10 cellular contexts compared by ENCODE assay signal in the genomic region with DNA sequence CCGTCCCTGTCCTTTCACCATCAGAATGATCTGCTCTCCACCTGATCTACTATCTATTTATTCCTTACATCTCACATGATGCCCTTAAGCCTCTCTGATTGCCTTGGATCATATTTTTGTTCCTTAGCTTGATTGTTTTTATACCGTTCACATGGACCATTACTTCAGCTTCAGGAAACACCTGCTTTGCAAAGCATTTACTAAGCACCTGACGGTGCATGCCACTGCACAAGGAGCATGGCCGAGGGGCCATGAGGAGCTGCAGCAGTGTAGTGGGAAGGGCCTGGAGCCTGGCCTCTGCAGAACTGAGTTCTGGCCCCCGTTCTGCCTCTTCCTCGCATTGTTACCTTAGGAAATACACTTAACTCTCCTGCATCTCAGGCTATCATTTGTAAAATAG.
"Had no signal": no experiment of that assay in that cellular context is flagged by ENCODE, and none has a peak within 500 bp of the region (broad histone marks: within the 10 kb centered on the region; RNA-seq: fewer than 3 reads in every experiment).

No MANE protein-coding gene starts in this region.

- H3K27ac Mint-ChIP-seq: activated CD4-positive, alpha-beta T cell treated with anti-CD3 and anti-CD28 coated beads, Interleukin-2, amount 10 ng/mL, durations not matched to agents 7 days and 5 days; activated naive CD4-positive, alpha-beta T cell treated with anti-CD3 and anti-CD28 coated beads for 36 hours; T-helper 1 cell treated with Interleukin-12 subunit alpha and Interleukin-12 subunit beta and Interleukin-4 antibody, amounts not matched to agents 30 μg/mL and 1 μg/mL, for 36 hours had no signal

- H3K27ac ChIP-seq: colonic mucosa, tibial nerve had no signal

- H3K4me1 ChIP-seq: colonic mucosa, heart left ventricle, tibial nerve had no signal

- H3K9me3 ChIP-seq: colonic mucosa had no signal

- DNase-seq: activated CD4-positive, alpha-beta T cell treated with anti-CD3 and anti-CD28 coated beads, Interleukin-2, amount 10 ng/mL, durations not matched to agents 7 days and 5 days; activated CD4-positive, CD25-positive, alpha-beta regulatory T cell; activated CD8-positive, alpha-beta memory T cell treated with anti-CD3 and anti-CD28 coated beads for 24 hours; activated naive CD4-positive, alpha-beta T cell treated with anti-CD3 and anti-CD28 coated beads for 36 hours; colonic mucosa; effector CD8-positive, alpha-beta T cell; heart left ventricle; mammary epithelial cell had no signal

- ATAC-seq: heart left ventricle had no signal

- H3K27me3 ChIP-seq: colonic mucosa, heart left ventricle, tibial nerve had no signal

- H3K4me3 Mint-ChIP-seq: activated CD4-positive, alpha-beta T cell treated with anti-CD3 and anti-CD28 coated beads, Interleukin-2, amount 10 ng/mL, durations not matched to agents 7 days and 5 days; activated naive CD4-positive, alpha-beta T cell treated with anti-CD3 and anti-CD28 coated beads for 36 hours; T-helper 1 cell treated with Interleukin-12 subunit alpha and Interleukin-12 subunit beta and Interleukin-4 antibody, amounts not matched to agents 30 μg/mL and 1 μg/mL, for 36 hours had no signal

- H3K4me1 Mint-ChIP-seq: activated CD4-positive, alpha-beta T cell treated with anti-CD3 and anti-CD28 coated beads, Interleukin-2, amount 10 ng/mL, durations not matched to agents 7 days and 5 days had no signal

- H3K9me3 Mint-ChIP-seq: activated CD4-positive, alpha-beta T cell treated with anti-CD3 and anti-CD28 coated beads, Interleukin-2, amount 10 ng/mL, durations not matched to agents 7 days and 5 days; T-helper 1 cell treated with Interleukin-12 subunit alpha and Interleukin-12 subunit beta and Interleukin-4 antibody, amounts not matched to agents 30 μg/mL and 1 μg/mL, for 36 hours had no signal

- H3K4me3 ChIP-seq: colonic mucosa, heart left ventricle, tibial nerve had no signal

- H3K36me3 ChIP-seq: colonic mucosa, heart left ventricle, tibial nerve had no signal
